ENCODE assay signal across 9 cellular contexts in the genomic region with DNA sequence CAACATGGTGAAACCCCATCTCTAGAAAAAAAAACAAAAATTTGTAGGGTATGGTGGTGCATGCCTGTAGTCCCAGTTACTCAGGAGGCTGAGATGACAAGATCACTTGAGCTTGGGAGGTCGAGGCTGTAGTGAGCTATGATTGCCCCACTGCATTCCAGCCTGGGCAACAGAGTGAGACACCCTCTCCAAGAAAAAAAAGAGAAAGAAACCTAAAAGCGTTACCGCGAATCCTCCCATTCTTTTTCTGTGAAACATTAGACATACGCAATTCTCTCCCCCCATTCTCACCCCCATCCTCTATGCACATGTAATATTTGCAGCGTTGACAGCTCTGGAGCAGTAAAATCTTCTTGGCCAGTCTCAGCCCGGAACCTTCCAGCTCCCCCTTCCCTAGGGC. TPM values are rescaled to one million over a fixed set of nuclear protein-coding genes. Genes with fewer than 3 reads are reported as not detected.
A peak's percentile ranks its signal among the peaks of the same experiment; 100 is the strongest.
DNase-seq lines count a peak whose midpoint lies in the region; ATAC-seq, FAIRE-seq and TF ChIP-seq lines count a peak whose summit lies in the region.
"Had no signal": no experiment of that assay in that cellular context is flagged by ENCODE, and none has a peak within 500 bp of the region (broad histone marks: within the 10 kb centered on the region; RNA-seq: fewer than 3 reads in every experiment).

No MANE protein-coding gene starts in this region.

- H3K4me3 ChIP-seq in vagina, result peak overlapping the region; percentile 63 to 74

- TF ChIP-seq CTCF in nephron (IDR thresholded peaks at IDR 0.05; ENCODE audit: unreplicated experiment in 3 of 3) (no peak), vagina (IDR thresholded peaks at IDR 0.05) (no peak)

- H3K27me3 Mint-ChIP-seq in stimulated activated naive CD8-positive, alpha-beta T cell treated with anti-CD3 and anti-CD28 coated beads, Interleukin-15, Interleukin-2, amounts not matched to agents 100 ng/mL and 50 ng/mL, for 24 hours, result peaks cover 63% of the 10 kb centered on the region
- peaks cover 75 to 92% of the 10 kb centered on the region in 2 donors for H3K27me3 Mint-ChIP-seq in effector memory CD8-positive, alpha-beta T cell
- peaks cover 8% of the 10 kb centered on the region for H3K27me3 Mint-ChIP-seq in nephron (ENCODE audit: low read depth)

- no peak overlapping the region for H3K27ac Mint-ChIP-seq in stimulated activated naive CD8-positive, alpha-beta T cell treated with anti-CD3 and anti-CD28 coated beads, Interleukin-15, Interleukin-2, amounts not matched to agents 100 ng/mL and 50 ng/mL, for 24 hours
- H3K27ac Mint-ChIP-seq in effector memory CD8-positive, alpha-beta T cell, result no peak overlapping the region
- peak overlapping the region; percentile 93 to 98 (median 94) for H3K27ac Mint-ChIP-seq in nephron
- H3K27ac Mint-ChIP-seq: T-helper 2 cell treated with Interferon-gamma antibody and Interleukin-4, amounts not matched to agents 5 μg/mL and 100 μg/mL, for 36 hours had no signal

- no peaks in the 10 kb centered on the region for H3K9me3 Mint-ChIP-seq in stimulated activated naive CD8-positive, alpha-beta T cell treated with anti-CD3 and anti-CD28 coated beads, Interleukin-15, Interleukin-2, amounts not matched to agents 100 ng/mL and 50 ng/mL, for 24 hours
- H3K9me3 Mint-ChIP-seq in effector memory CD8-positive, alpha-beta T cell, result no peaks in the 10 kb centered on the region
- H3K9me3 Mint-ChIP-seq in nephron, result no peaks in the 10 kb centered on the region
- H3K9me3 Mint-ChIP-seq: T-helper 2 cell treated with Interferon-gamma antibody and Interleukin-4, amounts not matched to agents 5 μg/mL and 100 μg/mL, for 36 hours had no signal

- no peaks in the 10 kb centered on the region for H3K36me3 ChIP-seq in vagina

- DNase-seq in stimulated activated naive CD8-positive, alpha-beta T cell treated with anti-CD3 and anti-CD28 coated beads, Interleukin-15, Interleukin-2, amounts not matched to agents 100 U/mL and 50 U/mL, for 24 hours, result no peak
- DNase-seq in effector memory CD8-positive, alpha-beta T cell, result no peak
- DNase-seq in vagina (ENCODE audit: extremely low spot score in 2 of 2) (no peak), H4 (ENCODE audit: low spot score) (no peak), frontal cortex (ENCODE audit: low spot score in 2 of 2) (no peak)
- DNase-seq in stimulated activated CD4-positive, alpha-beta T cell treated with anti-CD3 and anti-CD28 coated beads, Interleukin-15, amount 100 ng/mL, for 24 hours, result no peak

- H3K9me3 ChIP-seq in vagina, result no peaks in the 10 kb centered on the region

- peak overlapping the region; percentile 80 for H3K4me3 Mint-ChIP-seq in stimulated activated naive CD8-positive, alpha-beta T cell treated with anti-CD3 and anti-CD28 coated beads, Interleukin-15, Interleukin-2, amounts not matched to agents 100 ng/mL and 50 ng/mL, for 24 hours
- peak overlapping the region; percentile 77 to 79 for H3K4me3 Mint-ChIP-seq in effector memory CD8-positive, alpha-beta T cell
- peak overlapping the region; percentile 89 to 94 (median 92) for H3K4me3 Mint-ChIP-seq in nephron

- H3K4me1 ChIP-seq in vagina, result peaks cover 56% of the 10 kb centered on the region

- H3K27ac ChIP-seq in vagina, result peak overlapping the region; percentile 86

- peaks cover 28% of the 10 kb centered on the region for H3K4me1 Mint-ChIP-seq in stimulated activated naive CD8-positive, alpha-beta T cell treated with anti-CD3 and anti-CD28 coated beads, Interleukin-15, Interleukin-2, amounts not matched to agents 100 ng/mL and 50 ng/mL, for 24 hours (ENCODE audit: low read depth)
- H3K4me1 Mint-ChIP-seq in effector memory CD8-positive, alpha-beta T cell (ENCODE audit: low read depth in 2 of 2), result peaks cover 27% of the 10 kb centered on the region in 2 donors
- H3K4me1 Mint-ChIP-seq in nephron, result peaks cover 75% of the 10 kb centered on the region

- no peak for ATAC-seq in stimulated activated naive CD8-positive, alpha-beta T cell treated with anti-CD3 and anti-CD28 coated beads, Interleukin-15, Interleukin-2, amounts not matched to agents 100 U/mL and 50 U/mL, for 24 hours
- ATAC-seq in effector memory CD8-positive, alpha-beta T cell (replicated peaks), result no peak

- intact Hi-C loops in vagina (cut with DNase I), result no loop called here

- no peak for TF ChIP-seq POLR2A in vagina (IDR thresholded peaks at IDR 0.05)

- no peaks in the 10 kb centered on the region for H3K36me3 Mint-ChIP-seq in stimulated activated naive CD8-positive, alpha-beta T cell treated with anti-CD3 and anti-CD28 coated beads, Interleukin-15, Interleukin-2, amounts not matched to agents 100 ng/mL and 50 ng/mL, for 24 hours (ENCODE audit: low read depth)
- H3K36me3 Mint-ChIP-seq in effector memory CD8-positive, alpha-beta T cell (ENCODE audit: insufficient read depth), result no peaks in the 10 kb centered on the region
- H3K36me3 Mint-ChIP-seq in nephron (ENCODE audit: low read depth), result no peaks in the 10 kb centered on the region

- no peaks in the 10 kb centered on the region for H3K27me3 ChIP-seq in vagina

- no peak for FAIRE-seq in frontal cortex (lab: Jason Lieb, UNC)

RNA-seq across cellular contexts. Expression of a gene that starts 2.1 kb away (rescaled TPM):
- 10.1 TPM for total RNA-seq in vagina
- total RNA-seq in H4 (2014; rRNA removed; shearing (Covaris generic)), result 1.0 and 1.4 TPM in 2 replicates
- total RNA-seq in frontal cortex, result 4.1 TPM

RNA-seq across cellular contexts. Expression of a gene that starts 20.3 kb away (rescaled TPM):
- total RNA-seq in vagina (30.7 TPM), frontal cortex (46.5 TPM)
- 19.7 and 22.8 TPM in 2 replicates for total RNA-seq in H4 (2014; rRNA removed; shearing (Covaris generic))

Comparison
In these comparisons a context has a peak if more than half of its experiments do, and no peak if none do; other contexts are left out.
1. H3K27ac Mint-ChIP-seq: peak in nephron (3 of 3); none in stimulated activated naive CD8-positive, alpha-beta T cell treated with anti-CD3 and anti-CD28 coated beads, Interleukin-15, Interleukin-2, amounts not matched to agents 100 ng/mL and 50 ng/mL, for 24 hours (single experiment) and effector memory CD8-positive, alpha-beta T cell (0 of 2).
2. Peak in every context shown above with its lines, with median percentiles within 50 percentile points of each other: H3K4me3 Mint-ChIP-seq.